8 cellular contexts compared by ENCODE assay signal in genomic region chr18:26547302-26548143, GRCh38. TPM values are rescaled to one million over a fixed set of nuclear protein-coding genes. Genes with fewer than 3 reads are reported as not detected.
DNase-seq lines count a peak whose midpoint lies in the region; TF ChIP-seq lines count a peak whose summit lies in the region.

No MANE protein-coding gene starts in this region.

- H3K27me3 ChIP-seq in NT2/D1 (ENCODE audit: insufficient read depth, insufficient read length) (no peaks in the 10 kb centered on the region), parathyroid adenoma (ENCODE audit: control insufficient read depth, insufficient read depth, low read length) (no peaks in the 10 kb centered on the region)

- peak overlapping the region; percentile 54 for H3K4me3 ChIP-seq in NT2/D1 (ENCODE audit: insufficient read length, low read depth)
- no peak overlapping the region for H3K4me3 ChIP-seq in parathyroid adenoma (ENCODE audit: low read depth, low read length)

- H3K36me3 Mint-ChIP-seq in HFFc6 (ENCODE audit: low read depth): peaks cover 9% of the 10 kb centered on the region; the same call in 1 of the 2 replicates
- H3K36me3 Mint-ChIP-seq in activated naive CD8-positive, alpha-beta T cell treated with anti-CD3 and anti-CD28 coated beads for 36 hours: peaks cover 13% of the 10 kb centered on the region

- CTCF ChIA-PET in GM10248 (lab: Yijun Ruan, JAX): interaction anchor here (0.7 to 1.8 kb wide), 16 partner anchors 9 to 240 kb away, joined by 3 to 8 read pairs (median 4); no protein-coding TSS in a partner anchor

- peaks cover 47% of the 10 kb centered on the region for H3K4me1 Mint-ChIP-seq in HFFc6 (ENCODE audit: low read depth)
- H3K4me1 Mint-ChIP-seq in activated naive CD8-positive, alpha-beta T cell treated with anti-CD3 and anti-CD28 coated beads for 36 hours: peaks cover 33% of the 10 kb centered on the region

- peak overlapping the region; percentile 99 for H2AFZ ChIP-seq in parathyroid adenoma

- H3K9me3 ChIP-seq in NT2/D1 (ENCODE audit: insufficient read depth, low read length) (no peaks in the 10 kb centered on the region), parathyroid adenoma (ENCODE audit: control insufficient read depth, low read length) (no peaks in the 10 kb centered on the region)

- H3K4me1 ChIP-seq in NT2/D1 (ENCODE audit: insufficient read depth, insufficient read length) (no peaks in the 10 kb centered on the region), parathyroid adenoma (peaks cover 6% of the 10 kb centered on the region)

- H3K9ac ChIP-seq in NT2/D1 (ENCODE audit: insufficient read length, low read depth): peak overlapping the region; percentile 72
- H3K9ac ChIP-seq in parathyroid adenoma: no peak overlapping the region

- DNase-seq in GM10248 (ENCODE audit: extremely low spot score) (peak; percentile 85), HFFc6 (peak; percentile 46), NT2/D1 (ENCODE audit: low read depth, low spot score) (no peak), cardiac septum (ENCODE audit: low spot score) (peak; percentile 80), ureter (ENCODE audit: low spot score) (peak; percentile 70)
- DNase-seq in activated naive CD8-positive, alpha-beta T cell treated with anti-CD3 and anti-CD28 coated beads for 36 hours: peak; percentile 71
- DNase-seq in NK-92 treated with Interleukin-12 subunit alpha and Interleukin-12 subunit beta, amount 100 ng/mL, for 24 hours (lab: John Stamatoyannopoulos, UW): no peak

- H3K27ac Mint-ChIP-seq in HFFc6: no peak overlapping the region
- H3K27ac Mint-ChIP-seq in activated naive CD8-positive, alpha-beta T cell treated with anti-CD3 and anti-CD28 coated beads for 36 hours: no peak overlapping the region

- H3K4me2 ChIP-seq in parathyroid adenoma (ENCODE audit: low read length): peak overlapping the region; percentile 90

- H3K27me3 Mint-ChIP-seq in HFFc6 (ENCODE audit: insufficient read depth): peaks cover 8% of the 10 kb centered on the region
- peaks cover 36% of the 10 kb centered on the region for H3K27me3 Mint-ChIP-seq in activated naive CD8-positive, alpha-beta T cell treated with anti-CD3 and anti-CD28 coated beads for 36 hours

- POLR2A ChIA-PET in GM10248 (lab: Yijun Ruan, JAX): no interaction called here

- H3K79me2 ChIP-seq in parathyroid adenoma: no peaks in the 10 kb centered on the region

- H3K4me3 Mint-ChIP-seq in HFFc6: peak overlapping the region; percentile 87
- peak overlapping the region; percentile 88 for H3K4me3 Mint-ChIP-seq in activated naive CD8-positive, alpha-beta T cell treated with anti-CD3 and anti-CD28 coated beads for 36 hours

- H3K27ac ChIP-seq in parathyroid adenoma: no peak overlapping the region

- peak; percentile 57 for TF ChIP-seq CTCF in GM10248 (IDR thresholded peaks at IDR 0.05; ENCODE audit: control extremely low read depth, extremely low read depth, low read depth, missing control alignments)
- TF ChIP-seq CTCF in HFFc6 (IDR thresholded peaks at IDR 0.05): peak; percentile 75
- TF ChIP-seq CTCF in parathyroid adenoma (IDR thresholded peaks at IDR 0.05): no peak

- no peaks in the 10 kb centered on the region for H3K9me3 Mint-ChIP-seq in HFFc6
- peaks cover 1% of the 10 kb centered on the region for H3K9me3 Mint-ChIP-seq in activated naive CD8-positive, alpha-beta T cell treated with anti-CD3 and anti-CD28 coated beads for 36 hours

- H3K36me3 ChIP-seq in NT2/D1 (ENCODE audit: insufficient read depth, insufficient read length, low read length) (peaks cover 10% of the 10 kb centered on the region), parathyroid adenoma (ENCODE audit: control insufficient read depth, insufficient read depth, low read length) (no peaks in the 10 kb centered on the region)

- intact Hi-C loops in cardiac septum (cut with DNase I): loop anchor here (2.0 to 5.0 kb wide), 2 partner anchors 35 to 109 kb away; no protein-coding TSS in a partner anchor

RNA-seq across cellular contexts. Expression of gene KCTD1, which starts 0.8 kb away (rescaled TPM):
- total RNA-seq in HFFc6 (2021; fragmentation: NEBNext Ultra II Directional; extraction: Animal tissue kit (Norgen Biotek cat#: 25700)): 10 to 100 TPM; 14.7 to 18.5 (median 17.7) TPM
- total RNA-seq in activated naive CD8-positive, alpha-beta T cell treated with anti-CD3 and anti-CD28 coated beads for 36 hours: 1 to 10 TPM; 3.4 to 4.2 TPM
- total RNA-seq in cardiac septum: 10.1 TPM
- total RNA-seq in ureter: 17.9 TPM

Comparison
In these comparisons a context has a peak if more than half of its experiments do, and no peak if none do; other contexts are left out.
1. DNase-seq: peak in GM10248 (single experiment), HFFc6 (single experiment), activated naive CD8-positive, alpha-beta T cell treated with anti-CD3 and anti-CD28 coated beads for 36 hours (single experiment), cardiac septum (single experiment) and ureter (single experiment); none in NT2/D1 (single experiment) and NK-92 treated with Interleukin-12 subunit alpha and Interleukin-12 subunit beta, amount 100 ng/mL, for 24 hours (single experiment).